Comparison of ENCODE assay signal across 1 cellular context in the genomic region with DNA sequence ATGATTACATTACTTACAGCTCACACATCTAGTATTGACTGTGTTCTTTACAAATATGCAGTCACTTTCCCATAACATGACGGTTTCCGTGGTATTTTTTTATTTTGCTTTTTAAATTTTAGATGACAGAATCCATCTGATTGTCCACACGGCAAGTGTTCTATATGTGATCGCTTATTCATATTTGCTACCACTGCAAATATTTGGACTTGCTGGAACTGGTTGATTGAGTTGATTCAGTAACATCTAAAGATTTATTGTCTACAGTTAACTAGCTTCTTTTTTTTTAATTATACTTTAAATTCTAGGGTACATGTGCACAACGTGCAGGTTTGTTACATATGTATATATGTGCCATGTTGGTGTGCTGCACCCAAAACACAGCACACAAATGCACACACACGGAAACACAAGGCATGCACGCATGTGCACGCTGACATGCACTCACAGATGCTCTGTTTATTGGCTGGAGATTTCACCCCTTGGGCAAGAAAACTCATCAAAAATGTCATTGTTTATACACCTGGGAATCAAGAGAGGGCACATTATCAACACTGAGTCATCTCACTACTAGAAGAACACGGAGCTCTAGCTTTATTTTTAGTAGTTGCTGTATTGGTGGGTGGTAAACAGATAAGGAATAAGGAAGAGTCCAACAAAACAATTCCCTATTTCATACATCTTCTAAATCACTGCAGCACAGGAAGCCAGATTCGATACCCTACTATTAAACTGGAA.
TF ChIP-seq lines count a peak whose summit lies in the region.

No MANE protein-coding gene starts in this region.

TF ChIP-seq in GM23338, 12 proteins besides CTCF, POLR2A, EP300 and RAD21:
- TF ChIP-seq STAT1 (IDR thresholded peaks at IDR 0.05; ENCODE audit: unreplicated experiment) (no peak), ZNF114 (CRISPR knock-in tag; IDR thresholded peaks at IDR 0.05) (no peak), EZH2phosphoT487 (IDR thresholded peaks at IDR 0.05; ENCODE audit: unreplicated experiment) (no peak), POLR2AphosphoS5 (IDR thresholded peaks at IDR 0.05; ENCODE audit: low read depth) (no peak), JUNB (IDR thresholded peaks at IDR 0.05; ENCODE audit: unreplicated experiment) (no peak), ZNF331 (CRISPR knock-in tag; IDR thresholded peaks at IDR 0.05; ENCODE audit: low read depth) (no peak), EZH2 (IDR thresholded peaks at IDR 0.05; ENCODE audit: low read depth, unreplicated experiment) (no peak), NANOG (IDR thresholded peaks at IDR 0.05; ENCODE audit: borderline replicate concordance) (no peak), CREB1 (CRISPR knock-in tag; IDR thresholded peaks at IDR 0.05; ENCODE audit: low read depth) (no peak)
- TF ChIP-seq, protein P1, sequence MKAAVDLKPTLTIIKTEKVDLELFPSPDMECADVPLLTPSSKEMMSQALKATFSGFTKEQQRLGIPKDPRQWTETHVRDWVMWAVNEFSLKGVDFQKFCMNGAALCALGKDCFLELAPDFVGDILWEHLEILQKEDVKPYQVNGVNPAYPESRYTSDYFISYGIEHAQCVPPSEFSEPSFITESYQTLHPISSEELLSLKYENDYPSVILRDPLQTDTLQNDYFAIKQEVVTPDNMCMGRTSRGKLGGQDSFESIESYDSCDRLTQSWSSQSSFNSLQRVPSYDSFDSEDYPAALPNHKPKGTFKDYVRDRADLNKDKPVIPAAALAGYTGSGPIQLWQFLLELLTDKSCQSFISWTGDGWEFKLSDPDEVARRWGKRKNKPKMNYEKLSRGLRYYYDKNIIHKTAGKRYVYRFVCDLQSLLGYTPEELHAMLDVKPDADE (IDR thresholded peaks at IDR 0.05): no peak
- TF ChIP-seq, protein P2, sequence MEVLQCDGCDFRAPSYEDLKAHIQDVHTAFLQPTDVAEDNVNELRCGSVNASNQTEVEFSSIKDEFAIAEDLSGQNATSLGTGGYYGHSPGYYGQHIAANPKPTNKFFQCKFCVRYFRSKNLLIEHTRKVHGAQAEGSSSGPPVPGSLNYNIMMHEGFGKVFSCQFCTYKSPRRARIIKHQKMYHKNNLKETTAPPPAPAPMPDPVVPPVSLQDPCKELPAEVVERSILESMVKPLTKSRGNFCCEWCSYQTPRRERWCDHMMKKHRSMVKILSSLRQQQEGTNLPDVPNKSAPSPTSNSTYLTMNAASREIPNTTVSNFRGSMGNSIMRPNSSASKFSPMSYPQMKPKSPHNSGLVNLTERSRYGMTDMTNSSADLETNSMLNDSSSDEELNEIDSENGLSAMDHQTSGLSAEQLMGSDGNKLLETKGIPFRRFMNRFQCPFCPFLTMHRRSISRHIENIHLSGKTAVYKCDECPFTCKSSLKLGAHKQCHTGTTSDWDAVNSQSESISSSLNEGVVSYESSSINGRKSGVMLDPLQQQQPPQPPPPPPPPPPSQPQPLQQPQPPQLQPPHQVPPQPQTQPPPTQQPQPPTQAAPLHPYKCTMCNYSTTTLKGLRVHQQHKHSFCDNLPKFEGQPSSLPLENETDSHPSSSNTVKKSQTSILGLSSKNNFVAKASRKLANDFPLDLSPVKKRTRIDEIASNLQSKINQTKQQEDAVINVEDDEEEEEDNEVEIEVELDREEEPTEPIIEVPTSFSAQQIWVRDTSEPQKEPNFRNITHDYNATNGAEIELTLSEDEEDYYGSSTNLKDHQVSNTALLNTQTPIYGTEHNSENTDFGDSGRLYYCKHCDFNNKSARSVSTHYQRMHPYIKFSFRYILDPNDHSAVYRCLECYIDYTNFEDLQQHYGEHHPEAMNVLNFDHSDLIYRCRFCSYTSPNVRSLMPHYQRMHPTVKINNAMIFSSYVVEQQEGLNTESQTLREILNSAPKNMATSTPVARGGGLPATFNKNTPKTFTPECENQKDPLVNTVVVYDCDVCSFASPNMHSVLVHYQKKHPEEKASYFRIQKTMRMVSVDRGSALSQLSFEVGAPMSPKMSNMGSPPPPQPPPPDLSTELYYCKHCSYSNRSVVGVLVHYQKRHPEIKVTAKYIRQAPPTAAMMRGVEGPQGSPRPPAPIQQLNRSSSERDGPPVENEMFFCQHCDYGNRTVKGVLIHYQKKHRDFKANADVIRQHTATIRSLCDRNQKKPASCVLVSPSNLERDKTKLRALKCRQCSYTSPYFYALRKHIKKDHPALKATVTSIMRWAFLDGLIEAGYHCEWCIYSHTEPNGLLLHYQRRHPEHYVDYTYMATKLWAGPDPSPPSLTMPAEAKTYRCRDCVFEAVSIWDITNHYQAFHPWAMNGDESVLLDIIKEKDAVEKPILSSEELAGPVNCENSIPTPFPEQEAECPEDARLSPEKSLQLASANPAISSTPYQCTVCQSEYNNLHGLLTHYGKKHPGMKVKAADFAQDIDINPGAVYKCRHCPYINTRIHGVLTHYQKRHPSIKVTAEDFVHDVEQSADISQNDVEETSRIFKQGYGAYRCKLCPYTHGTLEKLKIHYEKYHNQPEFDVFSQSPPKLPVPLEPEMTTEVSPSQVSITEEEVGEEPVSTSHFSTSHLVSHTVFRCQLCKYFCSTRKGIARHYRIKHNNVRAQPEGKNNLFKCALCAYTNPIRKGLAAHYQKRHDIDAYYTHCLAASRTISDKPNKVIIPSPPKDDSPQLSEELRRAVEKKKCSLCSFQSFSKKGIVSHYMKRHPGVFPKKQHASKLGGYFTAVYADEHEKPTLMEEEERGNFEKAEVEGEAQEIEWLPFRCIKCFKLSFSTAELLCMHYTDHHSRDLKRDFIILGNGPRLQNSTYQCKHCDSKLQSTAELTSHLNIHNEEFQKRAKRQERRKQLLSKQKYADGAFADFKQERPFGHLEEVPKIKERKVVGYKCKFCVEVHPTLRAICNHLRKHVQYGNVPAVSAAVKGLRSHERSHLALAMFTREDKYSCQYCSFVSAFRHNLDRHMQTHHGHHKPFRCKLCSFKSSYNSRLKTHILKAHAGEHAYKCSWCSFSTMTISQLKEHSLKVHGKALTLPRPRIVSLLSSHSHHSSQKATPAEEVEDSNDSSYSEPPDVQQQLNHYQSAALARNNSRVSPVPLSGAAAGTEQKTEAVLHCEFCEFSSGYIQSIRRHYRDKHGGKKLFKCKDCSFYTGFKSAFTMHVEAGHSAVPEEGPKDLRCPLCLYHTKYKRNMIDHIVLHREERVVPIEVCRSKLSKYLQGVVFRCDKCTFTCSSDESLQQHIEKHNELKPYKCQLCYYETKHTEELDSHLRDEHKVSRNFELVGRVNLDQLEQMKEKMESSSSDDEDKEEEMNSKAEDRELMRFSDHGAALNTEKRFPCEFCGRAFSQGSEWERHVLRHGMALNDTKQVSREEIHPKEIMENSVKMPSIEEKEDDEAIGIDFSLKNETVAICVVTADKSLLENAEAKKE (CRISPR knock-in tag; IDR thresholded peaks at IDR 0.05): no peak
- TF ChIP-seq, protein P3, sequence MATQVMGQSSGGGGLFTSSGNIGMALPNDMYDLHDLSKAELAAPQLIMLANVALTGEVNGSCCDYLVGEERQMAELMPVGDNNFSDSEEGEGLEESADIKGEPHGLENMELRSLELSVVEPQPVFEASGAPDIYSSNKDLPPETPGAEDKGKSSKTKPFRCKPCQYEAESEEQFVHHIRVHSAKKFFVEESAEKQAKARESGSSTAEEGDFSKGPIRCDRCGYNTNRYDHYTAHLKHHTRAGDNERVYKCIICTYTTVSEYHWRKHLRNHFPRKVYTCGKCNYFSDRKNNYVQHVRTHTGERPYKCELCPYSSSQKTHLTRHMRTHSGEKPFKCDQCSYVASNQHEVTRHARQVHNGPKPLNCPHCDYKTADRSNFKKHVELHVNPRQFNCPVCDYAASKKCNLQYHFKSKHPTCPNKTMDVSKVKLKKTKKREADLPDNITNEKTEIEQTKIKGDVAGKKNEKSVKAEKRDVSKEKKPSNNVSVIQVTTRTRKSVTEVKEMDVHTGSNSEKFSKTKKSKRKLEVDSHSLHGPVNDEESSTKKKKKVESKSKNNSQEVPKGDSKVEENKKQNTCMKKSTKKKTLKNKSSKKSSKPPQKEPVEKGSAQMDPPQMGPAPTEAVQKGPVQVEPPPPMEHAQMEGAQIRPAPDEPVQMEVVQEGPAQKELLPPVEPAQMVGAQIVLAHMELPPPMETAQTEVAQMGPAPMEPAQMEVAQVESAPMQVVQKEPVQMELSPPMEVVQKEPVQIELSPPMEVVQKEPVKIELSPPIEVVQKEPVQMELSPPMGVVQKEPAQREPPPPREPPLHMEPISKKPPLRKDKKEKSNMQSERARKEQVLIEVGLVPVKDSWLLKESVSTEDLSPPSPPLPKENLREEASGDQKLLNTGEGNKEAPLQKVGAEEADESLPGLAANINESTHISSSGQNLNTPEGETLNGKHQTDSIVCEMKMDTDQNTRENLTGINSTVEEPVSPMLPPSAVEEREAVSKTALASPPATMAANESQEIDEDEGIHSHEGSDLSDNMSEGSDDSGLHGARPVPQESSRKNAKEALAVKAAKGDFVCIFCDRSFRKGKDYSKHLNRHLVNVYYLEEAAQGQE (IDR thresholded peaks at IDR 0.05; ENCODE audit: unreplicated experiment): no peak
TF ChIP-seq in GM23338: peak in this region for 0.
